Comparison of ENCODE assay signal across 13 cellular contexts in the genomic region with DNA sequence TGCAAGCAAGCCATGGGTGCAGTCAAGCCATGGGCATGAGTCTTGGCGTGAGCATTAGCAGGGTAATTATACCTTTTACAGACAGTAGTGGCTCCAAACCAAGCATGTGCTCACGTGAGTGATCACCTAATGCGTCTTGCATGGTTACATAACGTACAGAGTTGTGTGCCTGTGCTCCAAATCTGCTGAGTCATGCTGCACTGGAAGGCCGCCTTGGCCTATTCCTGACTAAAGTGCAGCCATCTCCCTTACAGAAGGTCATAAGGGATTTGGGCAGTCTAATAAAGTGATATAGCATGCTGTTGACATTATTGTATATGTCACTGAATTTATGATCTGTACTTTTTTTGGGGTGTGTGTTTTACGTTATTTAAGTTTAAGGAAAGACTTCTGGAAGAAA.
DNase-seq lines count a peak whose midpoint lies in the region; ATAC-seq and TF ChIP-seq lines count a peak whose summit lies in the region.
"Had no signal": no experiment of that assay in that cellular context is flagged by ENCODE, and none has a peak within 500 bp of the region (broad histone marks: within the 10 kb centered on the region; RNA-seq: fewer than 3 reads in every experiment).

No MANE protein-coding gene starts in this region.

- H3K4me3 ChIP-seq in transverse colon, result no peak overlapping the region
- H3K4me3 ChIP-seq: lung had no signal

- ATAC-seq in left lobe of liver, result peak; percentile 68
- ATAC-seq in GM18873 (IDR thresholded peaks at IDR 0.05; ENCODE audit: low FRiP score, unreplicated experiment), result no peak
- ATAC-seq: T-cell had no signal

- no peaks in the 10 kb centered on the region for H3K4me1 Mint-ChIP-seq in activated T-cell treated with anti-CD3 and anti-CD28 coated beads, Interleukin-2, amount 50 U/mL, for 24 hours (ENCODE audit: low read depth)
- H3K4me1 Mint-ChIP-seq: T-cell had no signal

- no peaks in the 10 kb centered on the region for H3K27me3 Mint-ChIP-seq in activated T-cell treated with anti-CD3 and anti-CD28 coated beads, Interleukin-2, amount 50 U/mL, for 24 hours
- H3K27me3 Mint-ChIP-seq: T-cell had no signal

- intact Hi-C loops in transverse colon (cut with DNase I; ENCODE audit: low total_unique reads), result no loop called here

- no peak overlapping the region for H3K4me3 Mint-ChIP-seq in activated T-cell treated with anti-CD3 and anti-CD28 coated beads, Interleukin-2, amount 50 U/mL, for 24 hours
- H3K4me3 Mint-ChIP-seq: T-cell had no signal

- 64 to 72% methylated on average over 2 to 6 of the region's 6 CpGs for WGBS in transverse colon (ENCODE audit: low coverage in 1 of 2), 2 donors

- H3K27ac Mint-ChIP-seq in activated T-cell treated with anti-CD3 and anti-CD28 coated beads, Interleukin-2, amount 50 U/mL, for 24 hours, result no peak overlapping the region
- H3K27ac Mint-ChIP-seq: T-cell had no signal

- no peak for TF ChIP-seq CTCF in transverse colon (IDR thresholded peaks at IDR 0.05)

- H3K36me3 ChIP-seq in transverse colon, result no peaks in the 10 kb centered on the region

- no peak overlapping the region for H3K27ac ChIP-seq in transverse colon

- H3K4me1 ChIP-seq in transverse colon, result peaks cover 3 to 23% (median 16%) of the 10 kb centered on the region in 4 donors

- TF ChIP-seq POLR2A in erythroblast (IDR thresholded peaks at IDR 0.05; ENCODE audit: low read length) (no peak), transverse colon (IDR thresholded peaks at IDR 0.05) (no peak)

- H3K36me3 Mint-ChIP-seq in activated T-cell treated with anti-CD3 and anti-CD28 coated beads, Interleukin-2, amount 50 U/mL, for 24 hours (ENCODE audit: low read depth), result no peaks in the 10 kb centered on the region
- H3K36me3 Mint-ChIP-seq: T-cell had no signal

- peak; percentile 31 for DNase-seq in NCI-H82 (lab: John Stamatoyannopoulos, UW)
- DNase-seq in NCI-H82 treated with DMSO at 0.1 percent for 48 hours (lab: John Stamatoyannopoulos, UW; ENCODE audit: unreplicated experiment), result no peak
- DNase-seq in erythroblast (lab: John Stamatoyannopoulos, UW), result peak; percentile 20 to 26
- peak; percentile 82 for DNase-seq in left lobe of liver (ENCODE audit: low spot score)
- DNase-seq in transverse colon, result peak; percentile 47
- DNase-seq in NCI-H774 (lab: John Stamatoyannopoulos, UW), result no peak
- DNase-seq in activated T-cell treated with anti-CD3 and anti-CD28 coated beads, Interleukin-2, amount 50 U/mL, for 24 hours, result no peak
- DNase-seq: activated CD4-positive, CD25-positive, alpha-beta regulatory T cell treated with anti-CD3 and anti-CD28 coated beads, Interleukin-2, amount 50 U/mL, for 72 hours; NCI-H2029; stimulated activated CD4-positive, alpha-beta T cell treated with anti-CD3 and anti-CD28 coated beads, Interleukin-1b, Interleukin-23, amount 100 ng/mL, for 48 hours; T-cell had no signal

- H3K9me3 ChIP-seq in transverse colon, result no peaks in the 10 kb centered on the region

- peaks cover 7% of the 10 kb centered on the region for H3K9me3 Mint-ChIP-seq in activated T-cell treated with anti-CD3 and anti-CD28 coated beads, Interleukin-2, amount 50 U/mL, for 24 hours

- no peaks in the 10 kb centered on the region for H3K27me3 ChIP-seq in transverse colon

- in situ Hi-C loops in transverse colon (cut with MboI; ENCODE audit: low pct_ligation_motif_present in 1 of 4, low pct_unique_long_range_greater_than_20kb in 1 of 4, low sequenced_read_pairs in 3 of 4), result no loop called here

- TF ChIP-seq EP300 in transverse colon (IDR thresholded peaks at IDR 0.05; ENCODE audit: low read depth), result no peak

Comparison
In these comparisons a context has a peak if more than half of its experiments do, and no peak if none do; other contexts are left out.
1. DNase-seq: peak in NCI-H82 (single experiment), erythroblast (2 of 2), left lobe of liver (single experiment) and transverse colon (single experiment); none in NCI-H82 treated with DMSO at 0.1 percent for 48 hours (single experiment), NCI-H774 (single experiment) and activated T-cell treated with anti-CD3 and anti-CD28 coated beads, Interleukin-2, amount 50 U/mL, for 24 hours (single experiment).